Comparison of ENCODE assay signal across 16 cellular contexts in the genomic region with DNA sequence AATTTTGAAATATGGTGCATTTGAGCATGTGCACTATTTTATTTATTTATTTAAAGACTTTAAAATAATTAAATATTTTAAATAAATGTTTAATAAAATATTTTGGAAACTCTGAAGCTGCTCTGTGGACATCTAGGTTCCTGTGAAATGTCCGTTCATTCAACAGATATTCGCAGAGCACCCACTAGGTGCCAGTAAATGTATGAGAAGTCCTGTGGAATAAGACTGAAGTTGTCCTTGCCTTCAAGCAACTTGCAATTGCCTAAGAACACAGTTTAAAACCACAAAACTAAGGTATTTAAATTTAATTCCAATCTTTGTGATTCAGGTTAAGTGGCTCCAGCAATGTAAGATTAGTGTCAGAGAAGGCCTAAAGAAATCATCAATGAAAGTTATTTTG.
A peak's percentile ranks its signal among the peaks of the same experiment; 100 is the strongest.
DNase-seq lines count a peak whose midpoint lies in the region; ATAC-seq, FAIRE-seq and TF ChIP-seq lines count a peak whose summit lies in the region.
"Had no signal": no experiment of that assay in that cellular context is flagged by ENCODE, and none has a peak within 500 bp of the region (broad histone marks: within the 10 kb centered on the region; RNA-seq: fewer than 3 reads in every experiment).

No MANE protein-coding gene starts in this region.

- peak; percentile 23 for TF ChIP-seq CTCF in NB4 (IDR thresholded peaks at IDR 0.05; ENCODE audit: low read depth, low read length)
- no peak; a peak in 1 of 6 replicates for TF ChIP-seq CTCF in GM12878 (IDR thresholded peaks at IDR 0.05 in 2 of 3, conservative IDR thresholded peaks at IDR 0.05 in 1 of 3; ENCODE audit: control insufficient read depth in 2 of 3, extremely low read depth in 1 of 3, insufficient read depth in 1 of 3, low read depth in 3 of 3, low read length in 3 of 3)

- SMC1A ChIA-PET in GM12878 (lab: Charles Lee; ENCODE audit: uncharacterized antibody, unreplicated experiment), result interaction anchor here (1.2 kb wide), 1 partner anchor 105 kb away, joined by 3 read pairs; no protein-coding TSS in a partner anchor

- in situ Hi-C loops in GM12878 (cut with MboI), result no loop called here

- CTCF ChIA-PET in GM12878 (lab: Yijun Ruan, JAX), result interaction anchor here (1.2 kb wide), 1 partner anchor 136 kb away, joined by 6 read pairs; no protein-coding TSS in a partner anchor

- POLR2A ChIA-PET in GM12878 (lab: Charles Lee), result no interaction called here

- no peaks in the 10 kb centered on the region for H4K20me1 ChIP-seq in GM12878 (ENCODE audit: control insufficient read depth, insufficient read depth)
- H4K20me1 ChIP-seq: BLaER1 had no signal

- no peaks in the 10 kb centered on the region for H3K4me1 ChIP-seq in GM12878 (ENCODE audit: control insufficient read depth, insufficient read depth, low read length)
- H3K4me1 ChIP-seq: BLaER1, pancreas, Peyer's patch had no signal

- FAIRE-seq in GM12878 (lab: Jason Lieb, UNC), result no peak
- FAIRE-seq in GM19239 (lab: Jason Lieb, UNC), result no peak
- FAIRE-seq: endometrium, pancreas had no signal

- no peak overlapping the region for H3K27ac ChIP-seq in GM12878 (ENCODE audit: control insufficient read depth, insufficient read depth)
- H3K27ac ChIP-seq: BLaER1, pancreas, Peyer's patch, thoracic aorta had no signal

- DNase-seq in HT1080 (ENCODE audit: low read depth) (peak; percentile 34), NB4 (ENCODE audit: low read depth) (peak; percentile 36), GM12878 (ENCODE audit: low read depth, low spot score) (no peak), myocyte (ENCODE audit: low read depth) (peak; percentile 46), COR-L47 (lab: John Stamatoyannopoulos, UW) (no peak), GM19239 (ENCODE audit: insufficient read length, low spot score) (no peak), GOT3 (lab: John Stamatoyannopoulos, UW) (no peak)
- DNase-seq: activated gamma-delta T cell treated with Interleukin-2 at 50 U/mL for 16 hours, DMS79, NCI-H2029 treated with DMSO at 0.1 percent for 48 hours, NCI-H524 treated with DMSO at 0.1 percent for 48 hours, pancreas, Peyer's patch had no signal

- TF ChIP-seq EP300 in GM12878 (IDR thresholded peaks at IDR 0.05; ENCODE audit: borderline replicate concordance in 1 of 2, control insufficient read depth in 1 of 2, low read depth in 2 of 2, low read length in 2 of 2), result no peak

- RAD21 ChIA-PET in GM12878 (lab: Charles Lee; ENCODE audit: unreplicated experiment), result no interaction called here

- H3K4me3 ChIP-seq in NB4 (ENCODE audit: low read depth, low read length) (no peak overlapping the region), GM12878 (no peak overlapping the region)
- H3K4me3 ChIP-seq: BLaER1, pancreas, Peyer's patch, thoracic aorta had no signal

- no peak overlapping the region for H3K9ac ChIP-seq in GM12878 (ENCODE audit: control insufficient read depth, insufficient read depth, low read length)
- H3K9ac ChIP-seq: BLaER1 had no signal

- H3K79me2 ChIP-seq in GM12878 (ENCODE audit: control insufficient read depth, insufficient read depth, low read length), result no peaks in the 10 kb centered on the region

- no peaks in the 10 kb centered on the region for H3K9me3 ChIP-seq in GM12878 (replicated peaks; ENCODE audit: control insufficient read depth, insufficient read depth, low read length)
- H3K9me3 ChIP-seq: BLaER1, pancreas, Peyer's patch, thoracic aorta had no signal

- H3K4me2 ChIP-seq in GM12878 (ENCODE audit: control insufficient read depth, insufficient read depth), result no peak overlapping the region
- H3K4me2 ChIP-seq: BLaER1 had no signal

- no peaks in the 10 kb centered on the region for H3K27me3 ChIP-seq in GM12878 (replicated peaks in 1 of 2; ENCODE audit: control insufficient read depth in 2 of 2, insufficient read depth in 2 of 2, low read length in 1 of 2)
- H3K27me3 ChIP-seq: BLaER1, Peyer's patch had no signal

- 0 out of 3 replicates have a peak, but pooled peaks have one; percentile 27 for ATAC-seq in GM12878
- ATAC-seq: pancreas had no signal

- BruUV-seq in GM12878 (replicated peaks; lab: Mats Ljungman, UMichigan), result no TSS peak

- intact Hi-C loops in GM12878 (cut with micrococcal nuclease; ENCODE audit: unreplicated experiment), result no loop called here

- 0% methylated on average over 2 of the region's 2 CpGs for WGBS in GM12878 (ENCODE audit: insufficient coverage, insufficient replicate concordance, low lambda C conversion rate, missing lambda C conversion rate)

- TF ChIP-seq RAD21 in GM12878 (IDR thresholded peaks at IDR 0.05; ENCODE audit: insufficient read depth, low read depth, low read length), result no peak

- no peaks in the 10 kb centered on the region for H3K36me3 ChIP-seq in GM12878 (ENCODE audit: control insufficient read depth in 2 of 2, insufficient read depth in 2 of 2, low read length in 1 of 2)
- H3K36me3 ChIP-seq: BLaER1, pancreas, Peyer's patch, thoracic aorta had no signal

- TF ChIP-seq POLR2A in NB4 (IDR thresholded peaks at IDR 0.05; ENCODE audit: extremely low read depth, insufficient read length) (no peak), GM12878 (IDR thresholded peaks at IDR 0.05; ENCODE audit: low read depth, low read length) (no peak)

- no peak overlapping the region for H2AFZ ChIP-seq in GM12878 (ENCODE audit: control insufficient read depth, low read depth, low read length)

TF ChIP-seq in GM12878, 131 proteins besides CTCF, POLR2A, EP300 and RAD21:
- TF ChIP-seq, protein P1, sequence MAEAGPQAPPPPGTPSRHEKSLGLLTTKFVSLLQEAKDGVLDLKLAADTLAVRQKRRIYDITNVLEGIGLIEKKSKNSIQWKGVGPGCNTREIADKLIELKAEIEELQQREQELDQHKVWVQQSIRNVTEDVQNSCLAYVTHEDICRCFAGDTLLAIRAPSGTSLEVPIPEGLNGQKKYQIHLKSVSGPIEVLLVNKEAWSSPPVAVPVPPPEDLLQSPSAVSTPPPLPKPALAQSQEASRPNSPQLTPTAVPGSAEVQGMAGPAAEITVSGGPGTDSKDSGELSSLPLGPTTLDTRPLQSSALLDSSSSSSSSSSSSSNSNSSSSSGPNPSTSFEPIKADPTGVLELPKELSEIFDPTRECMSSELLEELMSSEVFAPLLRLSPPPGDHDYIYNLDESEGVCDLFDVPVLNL (IDR thresholded peaks at IDR 0.05; ENCODE audit: low read depth, low read length), result no peak
- TF ChIP-seq HDGF (IDR thresholded peaks at IDR 0.05), result no peak
- no peak for TF ChIP-seq CEBPB (IDR thresholded peaks at IDR 0.05; ENCODE audit: borderline replicate concordance in 1 of 2, low read depth in 2 of 2, low read length in 2 of 2)
- no peak for TF ChIP-seq YBX1 (IDR thresholded peaks at IDR 0.05)
- no peak for TF ChIP-seq KLF5 (IDR thresholded peaks at IDR 0.05; ENCODE audit: partially characterized antibody)
- TF ChIP-seq MYB (IDR thresholded peaks at IDR 0.05; ENCODE audit: borderline replicate concordance, low read depth, low read length), result no peak
- TF ChIP-seq NR2F1 (conservative IDR thresholded peaks at IDR 0.05), result no peak
- TF ChIP-seq FOXM1 (IDR thresholded peaks at IDR 0.05; ENCODE audit: low read depth, low read length), result no peak
- TF ChIP-seq NBN (IDR thresholded peaks at IDR 0.05), result no peak
- no peak for TF ChIP-seq PAX8 (IDR thresholded peaks at IDR 0.05)
- TF ChIP-seq TAF1 (IDR thresholded peaks at IDR 0.05; ENCODE audit: borderline replicate concordance, low read depth, low read length), result no peak
- TF ChIP-seq, protein P2, sequence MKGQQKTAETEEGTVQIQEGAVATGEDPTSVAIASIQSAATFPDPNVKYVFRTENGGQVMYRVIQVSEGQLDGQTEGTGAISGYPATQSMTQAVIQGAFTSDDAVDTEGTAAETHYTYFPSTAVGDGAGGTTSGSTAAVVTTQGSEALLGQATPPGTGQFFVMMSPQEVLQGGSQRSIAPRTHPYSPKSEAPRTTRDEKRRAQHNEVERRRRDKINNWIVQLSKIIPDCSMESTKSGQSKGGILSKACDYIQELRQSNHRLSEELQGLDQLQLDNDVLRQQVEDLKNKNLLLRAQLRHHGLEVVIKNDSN (IDR thresholded peaks at IDR 0.05; ENCODE audit: borderline replicate concordance, extremely low read length, insufficient read depth, low read depth, low read length), result no peak

Comparison
In these comparisons a context has a peak if more than half of its experiments do, and no peak if none do; other contexts are left out.
1. DNase-seq: peak in HT1080 (single experiment), NB4 (single experiment) and myocyte (single experiment); none in GM12878 (single experiment), COR-L47 (single experiment), GM19239 (single experiment) and GOT3 (single experiment).